In the genomic region with DNA sequence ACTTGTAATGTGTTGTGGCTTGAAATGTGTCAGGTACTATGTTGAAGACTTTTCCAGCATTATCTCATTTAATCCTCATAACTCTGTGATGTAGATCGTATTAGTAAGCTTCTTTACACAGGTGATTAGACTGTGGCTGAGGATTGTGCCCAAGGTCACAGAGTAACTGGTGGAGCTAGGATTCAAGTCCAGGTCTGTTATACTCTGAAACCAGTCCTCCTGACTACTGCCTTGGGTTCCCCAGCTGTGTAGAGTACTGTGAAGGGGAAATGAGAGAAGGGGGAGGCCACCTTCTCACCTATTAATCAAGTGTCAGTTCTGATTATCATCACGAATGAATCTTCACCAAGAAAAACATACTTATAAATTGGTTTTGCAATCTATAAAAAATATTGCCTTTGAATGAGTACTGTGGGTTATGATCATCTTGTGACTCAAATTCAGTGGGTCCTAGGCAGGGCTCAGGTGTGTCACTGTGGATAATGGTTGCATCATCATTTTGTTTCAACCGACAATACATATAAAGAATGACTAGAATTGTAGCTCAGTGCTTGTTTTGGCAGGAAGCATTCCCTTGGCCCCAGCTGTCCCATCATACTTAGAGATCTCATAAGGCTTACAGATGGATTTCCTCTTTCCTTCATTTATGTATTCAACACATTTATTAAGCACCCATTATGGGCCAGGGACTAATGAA, we compare ENCODE assay signal across 12 cellular contexts. TPM values are rescaled to one million over a fixed set of nuclear protein-coding genes. Genes with fewer than 3 reads are reported as not detected.
A peak's percentile ranks its signal among the peaks of the same experiment; 100 is the strongest.
DNase-seq lines count a peak whose midpoint lies in the region; ATAC-seq and TF ChIP-seq lines count a peak whose summit lies in the region.
"Had no signal": no experiment of that assay in that cellular context is flagged by ENCODE, and none has a peak within 500 bp of the region (broad histone marks: within the 10 kb centered on the region; RNA-seq: fewer than 3 reads in every experiment).

No MANE protein-coding gene starts in this region.

- no peak for DNase-seq in CD4-positive, alpha-beta memory T cell
- DNase-seq in LoVo (ENCODE audit: low spot score) = peak; percentile 1
- DNase-seq in activated naive CD8-positive, alpha-beta T cell treated with anti-CD3 and anti-CD28 coated beads, Interleukin-2, amount 50 U/mL, for 24 hours = no peak
- peak; percentile 31 for DNase-seq in kidney tubule cell (ENCODE audit: low spot score)
- DNase-seq in NCI-H2107 (lab: John Stamatoyannopoulos, UW) = no peak
- no peak for DNase-seq in NCI-H82 treated with DMSO at 0.1 percent for 48 hours (lab: John Stamatoyannopoulos, UW; ENCODE audit: unreplicated experiment)
- DNase-seq in esophagus muscularis mucosa (ENCODE audit: extremely low spot score) = no peak
- DNase-seq: amygdala; effector CD8-positive, alpha-beta T cell; KBM-7; NCI-H187 treated with DMSO at 0.1 percent for 48 hours; NCI-H748 treated with DMSO at 0.1 percent for 48 hours had no signal

- H3K9me3 ChIP-seq in CD4-positive, alpha-beta memory T cell (ENCODE audit: control insufficient read depth in 1 of 2, low read length in 2 of 2) = no peaks in the 10 kb centered on the region
- no peaks in the 10 kb centered on the region for H3K9me3 ChIP-seq in esophagus muscularis mucosa

- TF ChIP-seq CTCF in esophagus muscularis mucosa (IDR thresholded peaks at IDR 0.05) = no peak

- WGBS in esophagus muscularis mucosa = 71% methylated on average over 3 of the region's 3 CpGs

- intact Hi-C loops in CD4-positive, alpha-beta memory T cell (cut with micrococcal nuclease) = no loop called here
- intact Hi-C loops in esophagus muscularis mucosa (cut with DNase I) = no loop called here

- H3K27me3 ChIP-seq in CD4-positive, alpha-beta memory T cell (ENCODE audit: insufficient read depth, low read length) = no peaks in the 10 kb centered on the region
- no peaks in the 10 kb centered on the region for H3K27me3 ChIP-seq in esophagus muscularis mucosa

- H3K27ac Mint-ChIP-seq in CD4-positive, alpha-beta memory T cell = peak overlapping the region in 5 of 7 donors; percentile 9 to 38 (median 32)
- peak overlapping the region; percentile 91 for H3K27ac Mint-ChIP-seq in activated naive CD8-positive, alpha-beta T cell treated with anti-CD3 and anti-CD28 coated beads, Interleukin-2, amount 50 U/mL, for 24 hours

- CTCF ChIA-PET in CD4-positive, alpha-beta memory T cell (lab: Charles Lee; ENCODE audit: partially characterized antibody) = interaction anchor here (0.8 kb wide), 1 partner anchor 22 kb away, joined by 3 read pairs; no protein-coding TSS in a partner anchor

- H3K4me3 ChIP-seq in CD4-positive, alpha-beta memory T cell (ENCODE audit: low read length in 2 of 2) = no peak overlapping the region
- no peak overlapping the region for H3K4me3 ChIP-seq in esophagus muscularis mucosa

- TF ChIP-seq EP300 in esophagus muscularis mucosa (IDR thresholded peaks at IDR 0.05) = no peak

- H3K27ac ChIP-seq in CD4-positive, alpha-beta memory T cell (ENCODE audit: low read depth, low read length) = no peak overlapping the region
- H3K27ac ChIP-seq in esophagus muscularis mucosa (replicated peaks in 1 of 4) = no peak overlapping the region

- peak; percentile 42 for ATAC-seq in activated naive CD8-positive, alpha-beta T cell treated with anti-CD3 and anti-CD28 coated beads, Interleukin-2, amount 50 U/mL, for 24 hours

- H3K4me1 Mint-ChIP-seq in CD4-positive, alpha-beta memory T cell = peaks cover 12 to 27% (median 14%) of the 10 kb centered on the region in 4 donors
- H3K4me1 Mint-ChIP-seq in activated naive CD8-positive, alpha-beta T cell treated with anti-CD3 and anti-CD28 coated beads, Interleukin-2, amount 50 U/mL, for 24 hours = peaks cover 51% of the 10 kb centered on the region

- TF ChIP-seq POLR2A in esophagus muscularis mucosa (IDR thresholded peaks at IDR 0.05; ENCODE audit: low read depth) = no peak

- POLR2A ChIA-PET in CD4-positive, alpha-beta memory T cell (lab: Charles Lee; ENCODE audit: partially characterized antibody) = no interaction called here

- H3K4me3 Mint-ChIP-seq in CD4-positive, alpha-beta memory T cell = peak overlapping the region in 1 of 8 donors; percentile 10
- H3K4me3 Mint-ChIP-seq in activated naive CD8-positive, alpha-beta T cell treated with anti-CD3 and anti-CD28 coated beads, Interleukin-2, amount 50 U/mL, for 24 hours = peak overlapping the region; percentile 42

- H3K27me3 Mint-ChIP-seq in CD4-positive, alpha-beta memory T cell = no peaks in the 10 kb centered on the region
- no peaks in the 10 kb centered on the region for H3K27me3 Mint-ChIP-seq in activated naive CD8-positive, alpha-beta T cell treated with anti-CD3 and anti-CD28 coated beads, Interleukin-2, amount 50 U/mL, for 24 hours

- H3K36me3 Mint-ChIP-seq in CD4-positive, alpha-beta memory T cell = no peaks in the 10 kb centered on the region
- peaks cover 29% of the 10 kb centered on the region for H3K36me3 Mint-ChIP-seq in activated naive CD8-positive, alpha-beta T cell treated with anti-CD3 and anti-CD28 coated beads, Interleukin-2, amount 50 U/mL, for 24 hours (ENCODE audit: low read depth)

- H3K36me3 ChIP-seq in CD4-positive, alpha-beta memory T cell (ENCODE audit: insufficient read depth, low read length) = no peaks in the 10 kb centered on the region
- H3K36me3 ChIP-seq in esophagus muscularis mucosa = no peaks in the 10 kb centered on the region

- H3K4me1 ChIP-seq in CD4-positive, alpha-beta memory T cell (ENCODE audit: insufficient read depth, low read length) = peaks cover 16% of the 10 kb centered on the region
- H3K4me1 ChIP-seq in esophagus muscularis mucosa = peaks cover 7 to 12% (median 10%) of the 10 kb centered on the region in 4 donors

- no peaks in the 10 kb centered on the region for H3K9me3 Mint-ChIP-seq in CD4-positive, alpha-beta memory T cell
- H3K9me3 Mint-ChIP-seq in activated naive CD8-positive, alpha-beta T cell treated with anti-CD3 and anti-CD28 coated beads, Interleukin-2, amount 50 U/mL, for 24 hours = no peaks in the 10 kb centered on the region

RNA-seq across cellular contexts. Expression of gene GK, which starts 4.5 kb away (rescaled TPM):
- total RNA-seq in CD4-positive, alpha-beta memory T cell = 1 to 10 TPM; 7.7 to 8.4 TPM
- 1 to 10 TPM; 5.2 to 6.8 TPM for polyA plus RNA-seq in CD4-positive, alpha-beta memory T cell
- 10 to 100 TPM in 1 of 4 donors, 1 to 10 TPM in 3; 2.5 to 16.9 (median 4.9) TPM for total RNA-seq in esophagus muscularis mucosa

Comparison
In these comparisons a context has a peak if more than half of its experiments do, and no peak if none do; other contexts are left out.
1. DNase-seq: peak in LoVo (single experiment) and kidney tubule cell (single experiment); none in CD4-positive, alpha-beta memory T cell (0 of 5), activated naive CD8-positive, alpha-beta T cell treated with anti-CD3 and anti-CD28 coated beads, Interleukin-2, amount 50 U/mL, for 24 hours (single experiment), NCI-H2107 (single experiment), NCI-H82 treated with DMSO at 0.1 percent for 48 hours (single experiment) and esophagus muscularis mucosa (single experiment).